Comparison of ENCODE assay signal across 1 cellular context in the genomic region with DNA sequence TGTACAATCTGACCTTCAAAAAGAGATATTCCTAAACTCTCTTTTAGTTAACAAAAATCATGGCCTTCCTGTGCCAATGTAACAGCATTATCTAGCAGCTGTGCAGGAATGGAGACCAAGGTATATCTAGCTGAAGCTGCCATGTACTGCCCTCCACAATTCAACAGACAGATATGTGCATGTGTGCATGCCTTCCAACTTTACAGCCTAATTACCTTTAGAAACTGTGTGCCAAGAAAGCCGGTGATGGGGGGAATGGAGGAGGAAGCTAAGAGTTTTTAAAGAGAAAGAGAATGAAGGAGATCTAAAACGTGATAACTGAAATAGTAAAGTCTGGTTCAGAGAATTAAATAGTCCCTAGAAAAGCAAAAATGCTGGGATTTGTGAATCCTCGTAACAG.
TF ChIP-seq lines count a peak whose summit lies in the region.

No MANE protein-coding gene starts in this region.

TF ChIP-seq in GM23338, 12 proteins besides CTCF, POLR2A, EP300 and RAD21 (continued from another document):
- TF ChIP-seq, protein P1, sequence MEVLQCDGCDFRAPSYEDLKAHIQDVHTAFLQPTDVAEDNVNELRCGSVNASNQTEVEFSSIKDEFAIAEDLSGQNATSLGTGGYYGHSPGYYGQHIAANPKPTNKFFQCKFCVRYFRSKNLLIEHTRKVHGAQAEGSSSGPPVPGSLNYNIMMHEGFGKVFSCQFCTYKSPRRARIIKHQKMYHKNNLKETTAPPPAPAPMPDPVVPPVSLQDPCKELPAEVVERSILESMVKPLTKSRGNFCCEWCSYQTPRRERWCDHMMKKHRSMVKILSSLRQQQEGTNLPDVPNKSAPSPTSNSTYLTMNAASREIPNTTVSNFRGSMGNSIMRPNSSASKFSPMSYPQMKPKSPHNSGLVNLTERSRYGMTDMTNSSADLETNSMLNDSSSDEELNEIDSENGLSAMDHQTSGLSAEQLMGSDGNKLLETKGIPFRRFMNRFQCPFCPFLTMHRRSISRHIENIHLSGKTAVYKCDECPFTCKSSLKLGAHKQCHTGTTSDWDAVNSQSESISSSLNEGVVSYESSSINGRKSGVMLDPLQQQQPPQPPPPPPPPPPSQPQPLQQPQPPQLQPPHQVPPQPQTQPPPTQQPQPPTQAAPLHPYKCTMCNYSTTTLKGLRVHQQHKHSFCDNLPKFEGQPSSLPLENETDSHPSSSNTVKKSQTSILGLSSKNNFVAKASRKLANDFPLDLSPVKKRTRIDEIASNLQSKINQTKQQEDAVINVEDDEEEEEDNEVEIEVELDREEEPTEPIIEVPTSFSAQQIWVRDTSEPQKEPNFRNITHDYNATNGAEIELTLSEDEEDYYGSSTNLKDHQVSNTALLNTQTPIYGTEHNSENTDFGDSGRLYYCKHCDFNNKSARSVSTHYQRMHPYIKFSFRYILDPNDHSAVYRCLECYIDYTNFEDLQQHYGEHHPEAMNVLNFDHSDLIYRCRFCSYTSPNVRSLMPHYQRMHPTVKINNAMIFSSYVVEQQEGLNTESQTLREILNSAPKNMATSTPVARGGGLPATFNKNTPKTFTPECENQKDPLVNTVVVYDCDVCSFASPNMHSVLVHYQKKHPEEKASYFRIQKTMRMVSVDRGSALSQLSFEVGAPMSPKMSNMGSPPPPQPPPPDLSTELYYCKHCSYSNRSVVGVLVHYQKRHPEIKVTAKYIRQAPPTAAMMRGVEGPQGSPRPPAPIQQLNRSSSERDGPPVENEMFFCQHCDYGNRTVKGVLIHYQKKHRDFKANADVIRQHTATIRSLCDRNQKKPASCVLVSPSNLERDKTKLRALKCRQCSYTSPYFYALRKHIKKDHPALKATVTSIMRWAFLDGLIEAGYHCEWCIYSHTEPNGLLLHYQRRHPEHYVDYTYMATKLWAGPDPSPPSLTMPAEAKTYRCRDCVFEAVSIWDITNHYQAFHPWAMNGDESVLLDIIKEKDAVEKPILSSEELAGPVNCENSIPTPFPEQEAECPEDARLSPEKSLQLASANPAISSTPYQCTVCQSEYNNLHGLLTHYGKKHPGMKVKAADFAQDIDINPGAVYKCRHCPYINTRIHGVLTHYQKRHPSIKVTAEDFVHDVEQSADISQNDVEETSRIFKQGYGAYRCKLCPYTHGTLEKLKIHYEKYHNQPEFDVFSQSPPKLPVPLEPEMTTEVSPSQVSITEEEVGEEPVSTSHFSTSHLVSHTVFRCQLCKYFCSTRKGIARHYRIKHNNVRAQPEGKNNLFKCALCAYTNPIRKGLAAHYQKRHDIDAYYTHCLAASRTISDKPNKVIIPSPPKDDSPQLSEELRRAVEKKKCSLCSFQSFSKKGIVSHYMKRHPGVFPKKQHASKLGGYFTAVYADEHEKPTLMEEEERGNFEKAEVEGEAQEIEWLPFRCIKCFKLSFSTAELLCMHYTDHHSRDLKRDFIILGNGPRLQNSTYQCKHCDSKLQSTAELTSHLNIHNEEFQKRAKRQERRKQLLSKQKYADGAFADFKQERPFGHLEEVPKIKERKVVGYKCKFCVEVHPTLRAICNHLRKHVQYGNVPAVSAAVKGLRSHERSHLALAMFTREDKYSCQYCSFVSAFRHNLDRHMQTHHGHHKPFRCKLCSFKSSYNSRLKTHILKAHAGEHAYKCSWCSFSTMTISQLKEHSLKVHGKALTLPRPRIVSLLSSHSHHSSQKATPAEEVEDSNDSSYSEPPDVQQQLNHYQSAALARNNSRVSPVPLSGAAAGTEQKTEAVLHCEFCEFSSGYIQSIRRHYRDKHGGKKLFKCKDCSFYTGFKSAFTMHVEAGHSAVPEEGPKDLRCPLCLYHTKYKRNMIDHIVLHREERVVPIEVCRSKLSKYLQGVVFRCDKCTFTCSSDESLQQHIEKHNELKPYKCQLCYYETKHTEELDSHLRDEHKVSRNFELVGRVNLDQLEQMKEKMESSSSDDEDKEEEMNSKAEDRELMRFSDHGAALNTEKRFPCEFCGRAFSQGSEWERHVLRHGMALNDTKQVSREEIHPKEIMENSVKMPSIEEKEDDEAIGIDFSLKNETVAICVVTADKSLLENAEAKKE (CRISPR knock-in tag; IDR thresholded peaks at IDR 0.05) = no peak
- TF ChIP-seq POLR2AphosphoS5 (IDR thresholded peaks at IDR 0.05; ENCODE audit: low read depth) (no peak), EZH2 (IDR thresholded peaks at IDR 0.05; ENCODE audit: low read depth, unreplicated experiment) (no peak), STAT1 (IDR thresholded peaks at IDR 0.05; ENCODE audit: unreplicated experiment) (no peak), NANOG (IDR thresholded peaks at IDR 0.05; ENCODE audit: borderline replicate concordance) (no peak), CREB1 (CRISPR knock-in tag; IDR thresholded peaks at IDR 0.05; ENCODE audit: low read depth) (no peak), JUNB (IDR thresholded peaks at IDR 0.05; ENCODE audit: unreplicated experiment) (no peak), EZH2phosphoT487 (IDR thresholded peaks at IDR 0.05; ENCODE audit: unreplicated experiment) (no peak)
